21 cellular contexts compared by ENCODE assay signal in the genomic region with DNA sequence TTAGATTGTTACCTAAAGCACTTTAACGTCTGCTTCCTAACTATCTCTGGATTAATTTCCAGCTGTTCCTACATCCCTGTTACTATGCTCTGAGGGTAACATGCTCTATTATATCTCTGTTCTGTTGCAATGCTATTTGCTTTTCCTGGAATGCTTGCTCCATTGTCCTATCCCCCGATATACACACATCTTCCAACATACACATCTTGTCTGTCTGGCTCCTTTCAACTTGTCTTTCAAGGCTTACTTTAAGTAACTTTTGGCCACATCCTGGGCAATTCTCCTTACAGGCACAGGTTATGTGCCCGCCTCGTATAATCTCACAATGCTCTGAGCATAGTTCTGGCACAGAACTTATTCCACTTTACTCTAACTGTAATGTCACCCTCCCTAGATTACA.
A peak's percentile ranks its signal among the peaks of the same experiment; 100 is the strongest.
DNase-seq lines count a peak whose midpoint lies in the region; ATAC-seq and TF ChIP-seq lines count a peak whose summit lies in the region.
"Had no signal": no experiment of that assay in that cellular context is flagged by ENCODE, and none has a peak within 500 bp of the region (broad histone marks: within the 10 kb centered on the region; RNA-seq: fewer than 3 reads in every experiment).

No MANE protein-coding gene starts in this region.

- H3K27me3 ChIP-seq in Caco-2 (replicated peaks; ENCODE audit: control insufficient read depth, insufficient read depth, low read length) (no peaks in the 10 kb centered on the region), HCT116 (ENCODE audit: insufficient read depth, low read length) (no peaks in the 10 kb centered on the region), mesenchymal stem cell (ENCODE audit: control insufficient read depth in 1 of 2, insufficient read depth in 1 of 2, low read length in 2 of 2) (no peaks in the 10 kb centered on the region), adrenal gland (no peaks in the 10 kb centered on the region)
- H3K27me3 ChIP-seq: colonic mucosa, gastroesophageal sphincter had no signal

- POLR2A ChIA-PET in Caco-2 (lab: Charles Lee) (interaction anchor here (0.9 kb wide), 1 partner anchor 25 kb away, joined by 3 read pairs; no protein-coding TSS in a partner anchor), HCT116 (lab: Charles Lee) (no interaction called here)
- POLR2A ChIA-PET in naive thymus-derived CD8-positive, alpha-beta T cell (lab: Charles Lee) = no interaction called here

- TF ChIP-seq POLR2A in HCT116 (IDR thresholded peaks at IDR 0.05; ENCODE audit: borderline replicate concordance, extremely low read depth, insufficient read depth, insufficient read length) (no peak), adrenal gland (IDR thresholded peaks at IDR 0.05) (no peak)

- CTCF ChIA-PET in Caco-2 (lab: Charles Lee) = no interaction called here
- CTCF ChIA-PET in HCT116 (lab: Charles Lee) = no interaction called here

- peaks cover 59% of the 10 kb centered on the region for H3K4me1 Mint-ChIP-seq in Caco-2 (ENCODE audit: low read depth, unreplicated experiment)
- H3K4me1 Mint-ChIP-seq in activated T-helper 17 cell treated with anti-CD3 and anti-CD28 coated beads, Interleukin-2, amount 50 U/mL, for 72 hours = peaks cover 42% of the 10 kb centered on the region
- H3K4me1 Mint-ChIP-seq in naive thymus-derived CD8-positive, alpha-beta T cell = peaks cover 8 to 23% (median 17%) of the 10 kb centered on the region in 4 donors

- no peak overlapping the region for H2BK5ac ChIP-seq in mesenchymal stem cell (ENCODE audit: low read depth, low read length, poor library complexity, severe bottlenecking)

- WGBS in mesenchymal stem cell = 66% methylated on average over 4 of the region's 4 CpGs
- WGBS in adrenal gland, 4 donors = 82 to 92% (median 89%) methylated on average over 4 of the region's 4 CpGs

- DNase-seq in Caco-2 = no peak
- DNase-seq in HCT116 (ENCODE audit: low read depth, low spot score) = no peak
- no peak for DNase-seq in mesenchymal stem cell
- no peak for DNase-seq in adrenal gland
- DNase-seq in naive thymus-derived CD8-positive, alpha-beta T cell = no peak
- DNase-seq: activated CD8-positive, alpha-beta memory T cell treated with anti-CD3 and anti-CD28 coated beads for 24 hours; activated gamma-delta T cell treated with Interleukin-2 at 50 U/mL for 16 hours; colonic mucosa; Karpas-422; NCI-H1105; NCI-H2107; NCI-H510A treated with DMSO at 0.1 percent for 48 hours; psoas muscle; SIG-M5; stimulated activated CD4-positive, alpha-beta T cell treated with anti-CD3 and anti-CD28 coated beads, Interleukin-4, amount 100 ng/mL, for 24 hours had no signal

- peaks cover 51% of the 10 kb centered on the region for H3K4me1 ChIP-seq in Caco-2
- H3K4me1 ChIP-seq in HCT116 (ENCODE audit: control insufficient read depth in 1 of 2, insufficient read depth in 2 of 2, low read length in 2 of 2) = peaks cover 10 to 26% of the 10 kb centered on the region in 2 experiments
- peaks cover 5% of the 10 kb centered on the region for H3K4me1 ChIP-seq in mesenchymal stem cell (ENCODE audit: control insufficient read depth, insufficient read depth, low read depth, low read length)
- H3K4me1 ChIP-seq in adrenal gland (replicated peaks in 1 of 2) = peaks cover 4 to 8% of the 10 kb centered on the region in 2 donors
- H3K4me1 ChIP-seq: colonic mucosa, psoas muscle had no signal

- peaks cover 53% of the 10 kb centered on the region for H3K36me3 Mint-ChIP-seq in Caco-2 (ENCODE audit: insufficient read depth, unreplicated experiment)
- H3K36me3 Mint-ChIP-seq in activated T-helper 17 cell treated with anti-CD3 and anti-CD28 coated beads, Interleukin-2, amount 50 U/mL, for 72 hours (ENCODE audit: low read depth) = peaks cover 73% of the 10 kb centered on the region
- peaks cover 11 to 15% (median 13%) of the 10 kb centered on the region in 3 donors for H3K36me3 Mint-ChIP-seq in naive thymus-derived CD8-positive, alpha-beta T cell
- H3K36me3 Mint-ChIP-seq: WTC11 had no signal

- intact Hi-C loops in Caco-2 (cut with micrococcal nuclease; ENCODE audit: unreplicated experiment) = loop anchor here (1.0 kb wide), 2 partner anchors 23 to 45 kb away; no protein-coding TSS in a partner anchor
- intact Hi-C loops in HCT116 (cut with micrococcal nuclease) = no loop called here
- intact Hi-C loops in adrenal gland (cut with DNase I) = no loop called here

- peak overlapping the region; percentile 55 for H3K4me3 Mint-ChIP-seq in Caco-2 (ENCODE audit: unreplicated experiment)
- no peak overlapping the region for H3K4me3 Mint-ChIP-seq in activated T-helper 17 cell treated with anti-CD3 and anti-CD28 coated beads, Interleukin-2, amount 50 U/mL, for 72 hours
- no peak overlapping the region for H3K4me3 Mint-ChIP-seq in naive thymus-derived CD8-positive, alpha-beta T cell
- H3K4me3 Mint-ChIP-seq: neural crest cell, WTC11 had no signal

- H3K4me3 ChIP-seq in Caco-2 (ENCODE audit: low read depth, low read length) (no peak overlapping the region), HCT116 (replicated peaks in 1 of 2; ENCODE audit: low read depth in 1 of 2, low read length in 2 of 2) (no peak overlapping the region), mesenchymal stem cell (ENCODE audit: insufficient read depth in 1 of 2, low read depth in 1 of 2, low read length in 2 of 2) (no peak overlapping the region), adrenal gland (no peak overlapping the region)
- H3K4me3 ChIP-seq: colonic mucosa, gastroesophageal sphincter, psoas muscle had no signal

- no peak overlapping the region for H2BK12ac ChIP-seq in mesenchymal stem cell (ENCODE audit: low read length in 2 of 2)

- RAD21 ChIA-PET in HCT116 (lab: Charles Lee; ENCODE audit: low non-redundant PET in 1 of 2, low total read pairs in 2 of 2, uncharacterized antibody in 2 of 2, unreplicated experiment in 2 of 2) = no interaction called here

- TF ChIP-seq CTCF in Caco-2 (IDR thresholded peaks at IDR 0.05; ENCODE audit: insufficient read depth in 1 of 2, low read depth in 1 of 2, low read length in 1 of 2, severe bottlenecking in 1 of 2, unreplicated experiment in 1 of 2) (no peak), HCT116 (IDR thresholded peaks at IDR 0.05 in 2 of 3, conservative IDR thresholded peaks at IDR 0.05 in 1 of 3; ENCODE audit: borderline replicate concordance in 1 of 3, insufficient read depth in 1 of 3, low read depth in 2 of 3, low read length in 2 of 3) (no peak), adrenal gland (IDR thresholded peaks at IDR 0.05) (no peak)

- H2AFZ ChIP-seq in HCT116 (ENCODE audit: low read depth, low read length, poor library complexity, severe bottlenecking) (no peak overlapping the region), mesenchymal stem cell (ENCODE audit: low read depth, low read length) (no peak overlapping the region)

- no peak overlapping the region for H2BK15ac ChIP-seq in mesenchymal stem cell (ENCODE audit: low read depth, poor library complexity, severe bottlenecking)

- no peaks in the 10 kb centered on the region for H3K9me2 ChIP-seq in HCT116 (ENCODE audit: insufficient read depth)

- no peak overlapping the region for H4K8ac ChIP-seq in mesenchymal stem cell (ENCODE audit: low read length)

- no peak overlapping the region for H3K4ac ChIP-seq in mesenchymal stem cell (ENCODE audit: low read depth in 1 of 2, low read length in 2 of 2)

- H2BK120ac ChIP-seq in mesenchymal stem cell (ENCODE audit: low read depth, low read length) = no peak overlapping the region

- H3K27ac Mint-ChIP-seq in Caco-2 (ENCODE audit: unreplicated experiment) = peak overlapping the region; percentile 48
- peak overlapping the region; percentile 68 for H3K27ac Mint-ChIP-seq in activated T-helper 17 cell treated with anti-CD3 and anti-CD28 coated beads, Interleukin-2, amount 50 U/mL, for 72 hours
- peak overlapping the region in 1 of 10 donors; percentile 4 for H3K27ac Mint-ChIP-seq in naive thymus-derived CD8-positive, alpha-beta T cell
- H3K27ac Mint-ChIP-seq: WTC11 had no signal

- H3K9ac ChIP-seq in HCT116 (ENCODE audit: low read length) (0 out of 2 replicates have a peak overlapping the region, but pooled peaks have one; percentile 15), mesenchymal stem cell (ENCODE audit: low read length) (no peak overlapping the region)

- no peaks in the 10 kb centered on the region for H3K9me3 ChIP-seq in Caco-2
- no peaks in the 10 kb centered on the region for H3K9me3 ChIP-seq in HCT116 (ENCODE audit: control insufficient read depth in 1 of 2, insufficient read depth in 1 of 2, low read depth in 1 of 2, low read length in 2 of 2)
- no peaks in the 10 kb centered on the region for H3K9me3 ChIP-seq in mesenchymal stem cell (ENCODE audit: control insufficient read depth, low read length)
- no peaks in the 10 kb centered on the region for H3K9me3 ChIP-seq in adrenal gland (replicated peaks in 1 of 3)
- H3K9me3 ChIP-seq: colonic mucosa, gastroesophageal sphincter, psoas muscle had no signal

- BruUV-seq in Caco-2 (replicated peaks; lab: Mats Ljungman, UMichigan) = TSS peak; percentile 20
- BruUV-seq in HCT116 (replicated peaks; lab: Mats Ljungman, UMichigan) = no TSS peak

- ATAC-seq in HCT116 = no peak
- no peak for ATAC-seq in activated T-helper 17 cell treated with anti-CD3 and anti-CD28 coated beads, Interleukin-2, amount 50 U/mL, for 72 hours (replicated peaks)
- no peak for ATAC-seq in HG02798 (IDR thresholded peaks at IDR 0.05; ENCODE audit: poor library complexity, unreplicated experiment)
- ATAC-seq in naive thymus-derived CD8-positive, alpha-beta T cell = no peak
- no peak for ATAC-seq in HG03095 (IDR thresholded peaks at IDR 0.05; ENCODE audit: unreplicated experiment)
- ATAC-seq: gastroesophageal sphincter, psoas muscle had no signal

- H3K18ac ChIP-seq in mesenchymal stem cell (ENCODE audit: low read depth in 1 of 2, low read length in 2 of 2) = no peak overlapping the region

- H3K36me3 ChIP-seq in Caco-2 (ENCODE audit: control insufficient read depth, insufficient read depth, low read length) (no peaks in the 10 kb centered on the region; the same call in 1 of the 2 replicates), HCT116 (ENCODE audit: control insufficient read depth in 1 of 2, insufficient read depth in 2 of 2, low read length in 2 of 2) (0 out of 4 replicates have a peak, but pooled peaks cover 0 to under 1% of the 10 kb centered on the region in 2 experiments), mesenchymal stem cell (ENCODE audit: control insufficient read depth in 1 of 2, insufficient read depth in 2 of 2, low read depth in 1 of 2, low read length in 2 of 2) (no peaks in the 10 kb centered on the region), adrenal gland (replicated peaks in 1 of 2) (no peaks in the 10 kb centered on the region)
- H3K36me3 ChIP-seq: colonic mucosa, gastroesophageal sphincter had no signal

- H3K27me3 Mint-ChIP-seq in Caco-2 (ENCODE audit: insufficient read depth, unreplicated experiment) = no peaks in the 10 kb centered on the region
- no peaks in the 10 kb centered on the region for H3K27me3 Mint-ChIP-seq in activated T-helper 17 cell treated with anti-CD3 and anti-CD28 coated beads, Interleukin-2, amount 50 U/mL, for 72 hours
- H3K27me3 Mint-ChIP-seq in naive thymus-derived CD8-positive, alpha-beta T cell = no peaks in the 10 kb centered on the region

- H2AK5ac ChIP-seq in mesenchymal stem cell (ENCODE audit: low read length, severe bottlenecking) = peak overlapping the region; percentile 5

- H3K4me2 ChIP-seq in HCT116 (ENCODE audit: low read length) = 0 out of 2 replicates have a peak overlapping the region, but pooled peaks have one; percentile 40
- no peak overlapping the region for H3K4me2 ChIP-seq in mesenchymal stem cell (ENCODE audit: low read length, poor library complexity, severe bottlenecking)

- peaks cover 32% of the 10 kb centered on the region for H3K79me2 ChIP-seq in HCT116 (ENCODE audit: insufficient read depth, low read length)

- H3K23ac ChIP-seq in mesenchymal stem cell (ENCODE audit: low read length in 2 of 2) = no peak overlapping the region

- no peak overlapping the region for H4K91ac ChIP-seq in mesenchymal stem cell (ENCODE audit: low read length)

- peaks cover 4% of the 10 kb centered on the region for H3K79me1 ChIP-seq in mesenchymal stem cell (replicated peaks; ENCODE audit: low read length, poor library complexity, severe bottlenecking)

- H4K20me1 ChIP-seq in HCT116 (ENCODE audit: insufficient read depth) = no peaks in the 10 kb centered on the region

- TF ChIP-seq RAD21 in HCT116 (IDR thresholded peaks at IDR 0.05; ENCODE audit: low read depth) = no peak

- no peak overlapping the region for H3K14ac ChIP-seq in mesenchymal stem cell (ENCODE audit: low read length in 2 of 2)

- no peak overlapping the region for H3K27ac ChIP-seq in HCT116 (ENCODE audit: low read depth, low read length)
- H3K27ac ChIP-seq in mesenchymal stem cell (ENCODE audit: low read length, poor library complexity, severe bottlenecking) = peak overlapping the region; percentile 94
- H3K27ac ChIP-seq in adrenal gland = no peak overlapping the region
- H3K27ac ChIP-seq: colonic mucosa, gastroesophageal sphincter, psoas muscle had no signal

- peaks cover 13% of the 10 kb centered on the region for H3K9me3 Mint-ChIP-seq in Caco-2 (ENCODE audit: unreplicated experiment)
- H3K9me3 Mint-ChIP-seq in activated T-helper 17 cell treated with anti-CD3 and anti-CD28 coated beads, Interleukin-2, amount 50 U/mL, for 72 hours = peaks cover 8% of the 10 kb centered on the region
- peaks cover 0 to 3% (median 0%) of the 10 kb centered on the region in 9 donors for H3K9me3 Mint-ChIP-seq in naive thymus-derived CD8-positive, alpha-beta T cell
- H3K9me3 Mint-ChIP-seq: neural crest cell had no signal
